8 cellular contexts compared by ENCODE assay signal in genomic region chr13:52387721-52388120, GRCh38.
"Had no signal": no experiment of that assay in that cellular context is flagged by ENCODE, and none has a peak within 500 bp of the region (broad histone marks: within the 10 kb centered on the region; RNA-seq: fewer than 3 reads in every experiment).

No MANE protein-coding gene starts in this region.

- H3K27ac Mint-ChIP-seq: GM23338, H9, HFFc6 had no signal

- H3K4me1 Mint-ChIP-seq: GM23338, H9 had no signal

- H3K4me1 ChIP-seq: HAP-1 had no signal

- H3K9me3 Mint-ChIP-seq: GM23338, H9, HFFc6 had no signal

- H3K4me3 Mint-ChIP-seq: GM23338, H9, HFFc6 had no signal

- DNase-seq: GM23248, GOT3, H7, H9, HCEC 1CT, HFFc6 had no signal

- H3K4me3 ChIP-seq: GM23248, GM23338, HAP-1 had no signal

- H3K27ac ChIP-seq: GM23248 had no signal

- H3K9me3 ChIP-seq: HAP-1 had no signal

- H3K36me3 ChIP-seq: HAP-1 had no signal
